ENCODE assay signal across 20 cellular contexts in genomic region chr11:20274031-20274430, GRCh38.
DNase-seq lines count a peak whose midpoint lies in the region; ATAC-seq and TF ChIP-seq lines count a peak whose summit lies in the region.
"Had no signal": no experiment of that assay in that cellular context is flagged by ENCODE, and none has a peak within 500 bp of the region (broad histone marks: within the 10 kb centered on the region; RNA-seq: fewer than 3 reads in every experiment).

No MANE protein-coding gene starts in this region.

- no peaks in the 10 kb centered on the region for H3K9me3 ChIP-seq in endodermal cell (ENCODE audit: control insufficient read depth, low read length)
- no peaks in the 10 kb centered on the region for H3K9me3 ChIP-seq in gastroesophageal sphincter
- H3K9me3 ChIP-seq: colonic mucosa, thoracic aorta, vagina had no signal

- ATAC-seq in GM18868 (IDR thresholded peaks at IDR 0.05; ENCODE audit: unreplicated experiment) (peak; percentile 71), HG03439 (IDR thresholded peaks at IDR 0.05; ENCODE audit: unreplicated experiment) (no peak), gastroesophageal sphincter (no peak)
- ATAC-seq: activated CD4-positive, CD25-positive, alpha-beta regulatory T cell treated with anti-CD3 and anti-CD28 coated beads, Interleukin-2, amount 50 U/mL, for 24 hours; activated CD8-positive, alpha-beta T cell treated with anti-CD3 and anti-CD28 coated beads, Interleukin-2, amount 10 ng/mL, durations not matched to agents 7 days and 5 days had no signal

- H3K4me1 Mint-ChIP-seq in endodermal cell, result peaks cover 52% of the 10 kb centered on the region

- no peaks in the 10 kb centered on the region for H3K36me3 Mint-ChIP-seq in endodermal cell (ENCODE audit: low read depth)

- no peak overlapping the region for H3K27ac Mint-ChIP-seq in endodermal cell
- H3K27ac Mint-ChIP-seq: activated CD8-positive, alpha-beta T cell treated with anti-CD3 and anti-CD28 coated beads, Interleukin-2, amount 10 ng/mL, durations not matched to agents 7 days and 5 days had no signal

- H3K27ac ChIP-seq in endodermal cell (ENCODE audit: low read depth, low read length) (no peak overlapping the region), gastroesophageal sphincter (no peak overlapping the region)
- H3K27ac ChIP-seq: C4-2B, colonic mucosa, thoracic aorta, vagina had no signal

- 56% methylated on average over 3 to 5 of the region's 5 CpGs for WGBS in endodermal cell (ENCODE audit: insufficient coverage in 1 of 2, insufficient read length in 1 of 2), 2 experiments
- 48 to 66% methylated on average over 4 to 5 of the region's 5 CpGs for WGBS in gastroesophageal sphincter (ENCODE audit: low coverage in 1 of 2), 2 donors

- no peaks in the 10 kb centered on the region for H3K9me3 Mint-ChIP-seq in endodermal cell

- H3K36me3 ChIP-seq in endodermal cell (ENCODE audit: control insufficient read depth, insufficient read depth, low read length) (no peaks in the 10 kb centered on the region), gastroesophageal sphincter (no peaks in the 10 kb centered on the region)
- H3K36me3 ChIP-seq: colonic mucosa, thoracic aorta, vagina had no signal

- H3K27me3 ChIP-seq in endodermal cell (ENCODE audit: control insufficient read depth, insufficient read depth, low read length, poor library complexity, severe bottlenecking) (peaks cover 14% of the 10 kb centered on the region), gastroesophageal sphincter (peaks cover 8% of the 10 kb centered on the region)
- H3K27me3 ChIP-seq: colonic mucosa, vagina had no signal

- TF ChIP-seq POLR2A in gastroesophageal sphincter (IDR thresholded peaks at IDR 0.05), result no peak

- H3K4me3 ChIP-seq in endodermal cell (ENCODE audit: low read length) (no peak overlapping the region), gastroesophageal sphincter (no peak overlapping the region)
- H3K4me3 ChIP-seq: colonic mucosa, smooth muscle cell, thoracic aorta, vagina had no signal

- peaks cover 16% of the 10 kb centered on the region for H3K4me1 ChIP-seq in endodermal cell (ENCODE audit: control insufficient read depth, insufficient read depth, low read length)
- no peaks in the 10 kb centered on the region for H3K4me1 ChIP-seq in gastroesophageal sphincter
- H3K4me1 ChIP-seq: colonic mucosa, vagina had no signal

- DNase-seq in NCI-H1092 (lab: John Stamatoyannopoulos, UW) (peak; percentile 6), NCI-H2227 treated with DMSO at 0.1 percent for 48 hours (lab: John Stamatoyannopoulos, UW) (peak; percentile 63), endodermal cell (peak; percentile 65), COLO668 (lab: John Stamatoyannopoulos, UW; ENCODE audit: unreplicated experiment) (no peak)
- DNase-seq in stimulated activated CD4-positive, alpha-beta T cell treated with anti-CD3 and anti-CD28 coated beads, Interleukin-2, amount 100 ng/mL, for 48 hours, result no peak
- DNase-seq: activated CD8-positive, alpha-beta T cell treated with anti-CD3 and anti-CD28 coated beads, Interleukin-2, amount 10 ng/mL, durations not matched to agents 7 days and 5 days; activated naive CD4-positive, alpha-beta T cell; colonic mucosa; NCI-H2029; NCI-H526 treated with DMSO at 0.1 percent for 48 hours; stimulated activated naive CD4-positive, alpha-beta T cell; T-helper 9 cell had no signal

- H3K27me3 Mint-ChIP-seq in endodermal cell (ENCODE audit: insufficient read depth), result peaks cover 13% of the 10 kb centered on the region

- H3K4me3 Mint-ChIP-seq in endodermal cell, result no peak overlapping the region
- H3K4me3 Mint-ChIP-seq: activated CD8-positive, alpha-beta T cell treated with anti-CD3 and anti-CD28 coated beads, Interleukin-2, amount 10 ng/mL, durations not matched to agents 7 days and 5 days had no signal

- no peak overlapping the region for H3K9ac ChIP-seq in endodermal cell (ENCODE audit: extremely low read depth, low read length, poor library complexity, severe bottlenecking)

- TF ChIP-seq EP300 in gastroesophageal sphincter (IDR thresholded peaks at IDR 0.05), result no peak

- TF ChIP-seq CTCF in endodermal cell (conservative IDR thresholded peaks at IDR 0.05) (no peak), gastroesophageal sphincter (IDR thresholded peaks at IDR 0.05) (no peak)

Comparison
In these comparisons a context has a peak if more than half of its experiments do, and no peak if none do; other contexts are left out.
1. DNase-seq: peak in NCI-H1092 (single experiment), NCI-H2227 treated with DMSO at 0.1 percent for 48 hours (single experiment) and endodermal cell (single experiment); none in stimulated activated CD4-positive, alpha-beta T cell treated with anti-CD3 and anti-CD28 coated beads, Interleukin-2, amount 100 ng/mL, for 48 hours (0 of 2) and COLO668 (single experiment).